ENCODE assay signal across 1 cellular context in genomic region chr2:237500681-237501424, GRCh38.
A peak's percentile ranks its signal among the peaks of the same experiment; 100 is the strongest.
TF ChIP-seq lines count a peak whose summit lies in the region.

No MANE protein-coding gene starts in this region.

TF ChIP-seq in A549, 52 proteins besides CTCF, POLR2A, EP300 and RAD21 (continued from another document):
- TF ChIP-seq MAX (IDR thresholded peaks at IDR 0.05) (peak; percentile 96), CEBPB (IDR thresholded peaks at IDR 0.05) (peak in 1 of 2 experiments; percentile 71; a peak in 2 of 4 replicates), FOSL2 (IDR thresholded peaks at IDR 0.05) (peak; percentile 99), FOSL2 (CRISPR knock-in tag; IDR thresholded peaks at IDR 0.05) (peak; percentile 99), HMGXB4 (CRISPR knock-in tag; IDR thresholded peaks at IDR 0.05; ENCODE audit: borderline replicate concordance) (peak; percentile 59; the same call in 1 of the 2 replicates), JUN (IDR thresholded peaks at IDR 0.05) (peak; percentile 99 to 100), POLR2AphosphoS2 (conservative IDR thresholded peaks at IDR 0.05; ENCODE audit: low read length) (no peak), MAFK (IDR thresholded peaks at IDR 0.05; ENCODE audit: partially characterized antibody) (peak; percentile 49), MYC (IDR thresholded peaks at IDR 0.05; ENCODE audit: borderline replicate concordance, low read length) (no peak), GATA3 (IDR thresholded peaks at IDR 0.05; ENCODE audit: borderline replicate concordance) (peak; percentile 100), HEYL (CRISPR knock-in tag; IDR thresholded peaks at IDR 0.05) (peak; percentile 86), KDM1A (IDR thresholded peaks at IDR 0.05; ENCODE audit: low read depth) (no peak), BCL3 (IDR thresholded peaks at IDR 0.05) (peak; percentile 90; the same call in 1 of the 3 replicates), HOXA7 (CRISPR knock-in tag; IDR thresholded peaks at IDR 0.05) (peak; percentile 72; the same call in 1 of the 2 replicates), HES2 (IDR thresholded peaks at IDR 0.05) (no peak), EHF (CRISPR knock-in tag; IDR thresholded peaks at IDR 0.05) (peak; percentile 51; the same call in 1 of the 2 replicates), EHMT2 (IDR thresholded peaks at IDR 0.05; ENCODE audit: low read depth) (no peak), CBX8 (IDR thresholded peaks at IDR 0.05) (no peak), NPAS2 (CRISPR knock-in tag; IDR thresholded peaks at IDR 0.05; ENCODE audit: borderline replicate concordance) (peak; percentile 50; the same call in 1 of the 2 replicates), FOSB (CRISPR knock-in tag; IDR thresholded peaks at IDR 0.05) (peak; percentile 80; the same call in 1 of the 2 replicates)
TF ChIP-seq in A549: peak in this region for 19.
